In genomic region chr11:91688672-91689071, GRCh38 we compare ENCODE assay signal across 9 cellular contexts.
"Had no signal": no experiment of that assay in that cellular context is flagged by ENCODE, and none has a peak within 500 bp of the region (broad histone marks: within the 10 kb centered on the region; RNA-seq: fewer than 3 reads in every experiment).

No MANE protein-coding gene starts in this region.

- ATAC-seq: GM23338, HCT116 had no signal

- H3K4me3 ChIP-seq: GM23248, GM23338, HAP-1 had no signal

- H3K9me3 ChIP-seq: HAP-1 had no signal

- DNase-seq: GM23248, GOT3, H7, H9, HCEC 1CT, HFFc6 had no signal

- H3K4me2 ChIP-seq: GM23338 had no signal

- H3K27ac ChIP-seq: GM23248 had no signal

- H3K36me3 ChIP-seq: HAP-1 had no signal

- H2AFZ ChIP-seq: GM23248, GM23338 had no signal

- H3K9ac ChIP-seq: GM23248 had no signal
